In the genomic region with DNA sequence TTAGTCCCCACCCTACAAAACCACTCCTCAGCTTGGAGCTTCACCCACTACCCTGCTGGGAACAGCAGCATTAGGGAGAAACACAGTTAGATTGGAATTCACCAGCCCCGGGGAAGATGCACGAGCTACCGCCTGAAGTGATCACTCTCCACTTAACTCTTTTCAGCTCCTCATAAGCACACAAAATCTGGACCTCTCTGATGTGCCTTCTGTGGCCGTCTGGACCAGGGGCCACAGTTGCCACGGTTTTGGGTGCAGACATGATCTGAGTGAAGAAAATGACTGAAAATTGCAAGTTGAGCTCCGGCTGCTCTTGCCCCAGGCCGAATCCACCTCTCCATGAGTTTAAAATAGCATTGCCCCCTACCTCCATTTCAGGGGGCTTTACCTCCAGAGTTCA, we compare ENCODE assay signal across 9 cellular contexts.
"Had no signal": no experiment of that assay in that cellular context is flagged by ENCODE, and none has a peak within 500 bp of the region (broad histone marks: within the 10 kb centered on the region; RNA-seq: fewer than 3 reads in every experiment).

No MANE protein-coding gene starts in this region.

- H3K9ac ChIP-seq: KMS-11 had no signal

- H3K36me3 Mint-ChIP-seq: IgD-negative memory B cell had no signal

- H3K4me2 ChIP-seq: KMS-11 had no signal

- H3K27ac ChIP-seq: HL-60, KMS-11 had no signal

- H3K27ac Mint-ChIP-seq: IgD-negative memory B cell had no signal

- H3K4me3 Mint-ChIP-seq: IgD-negative memory B cell had no signal

- H3K4me3 ChIP-seq: K562 had no signal

- DNase-seq: IMR-90, KBM-7, KG1 had no signal

- FAIRE-seq: HepG2, HTR-8/SVneo had no signal
